ENCODE assay signal across 8 cellular contexts in genomic region chr5:123035320-123035949, GRCh38. TPM values are rescaled to one million over a fixed set of nuclear protein-coding genes. Genes with fewer than 3 reads are reported as not detected.
DNase-seq lines count a peak whose midpoint lies in the region; ATAC-seq and TF ChIP-seq lines count a peak whose summit lies in the region.

No MANE protein-coding gene starts in this region.

- TF ChIP-seq POLR2A in adrenal gland (IDR thresholded peaks at IDR 0.05): no peak

- intact Hi-C loops in adrenal gland (cut with DNase I): no loop called here

- H3K27ac ChIP-seq in AG04450 (ENCODE audit: low read depth, low read length) (peak overlapping the region; percentile 11), adrenal gland (peak overlapping the region in 4 of 5 donors; percentile 79 to 94 (median 92))

- peaks cover 0 to 6% of the 10 kb centered on the region in 2 donors for H3K4me1 ChIP-seq in adrenal gland (replicated peaks in 1 of 2)

- H3K4me3 ChIP-seq in AG04450 (ENCODE audit: low read depth, low read length): peak overlapping the region; percentile 83
- peak overlapping the region; percentile 44 to 84 (median 55) for H3K4me3 ChIP-seq in adrenal gland
- peak overlapping the region; percentile 74 for H3K4me3 ChIP-seq in retinal pigment epithelial cell (ENCODE audit: low read length)

- WGBS in adrenal gland, 4 donors: 1 to 3% (median 2%) methylated on average over 18 to 31 of the region's 31 CpGs

- no peak for TF ChIP-seq CTCF in AG04450 (IDR thresholded peaks at IDR 0.05; ENCODE audit: low read depth, low read length)
- TF ChIP-seq CTCF in adrenal gland (IDR thresholded peaks at IDR 0.05): no peak
- TF ChIP-seq CTCF in retinal pigment epithelial cell (conservative IDR thresholded peaks at IDR 0.05; ENCODE audit: low read depth, low read length): peak; percentile 12

- CTCF ChIA-PET in AG04450 (lab: Charles Lee): interaction anchor here (0.8 to 1.9 kb wide), 3 partner anchors 310 to 333 kb away, joined by 3 to 5 read pairs (median 3); no protein-coding TSS in a partner anchor

- H3K9me3 ChIP-seq in AG04450 (ENCODE audit: control insufficient read depth, insufficient read depth, low read length): no peaks in the 10 kb centered on the region; the same call in 1 of the 2 replicates
- H3K9me3 ChIP-seq in adrenal gland (replicated peaks in 1 of 3): no peaks in the 10 kb centered on the region

- ATAC-seq in GM18502 (IDR thresholded peaks at IDR 0.05; ENCODE audit: poor library complexity, unreplicated experiment): peak; percentile 10
- no peak for ATAC-seq in HG03139 (IDR thresholded peaks at IDR 0.05; ENCODE audit: unreplicated experiment)

- H3K27me3 ChIP-seq in AG04450 (ENCODE audit: control insufficient read depth, insufficient read depth, low read length): no peaks in the 10 kb centered on the region
- H3K27me3 ChIP-seq in adrenal gland: no peaks in the 10 kb centered on the region

- no peaks in the 10 kb centered on the region for H3K36me3 ChIP-seq in adrenal gland (replicated peaks in 1 of 2)

- DNase-seq in AG04450 (ENCODE audit: low read depth, low spot score) (no peak), NCI-H1105 treated with DMSO at 0.1 percent for 48 hours (lab: John Stamatoyannopoulos, UW) (peak; percentile 37), adrenal gland (peak; percentile 46 to 77 (median 63)), hepatic stellate cell (ENCODE audit: low spot score) (peak; percentile 46), retinal pigment epithelial cell (ENCODE audit: low read depth) (no peak), UCSD-AML1 (lab: John Stamatoyannopoulos, UW; ENCODE audit: unreplicated experiment) (no peak)

- POLR2A ChIA-PET in AG04450 (lab: Yijun Ruan, JAX): no interaction called here

RNA-seq across cellular contexts. Expression of gene PPIC, which starts 1.1 kb away (rescaled TPM):
- polyA plus RNA-seq in AG04450 (2011; rRNA removed): 52.0 and 56.0 TPM in 2 replicates
- polyA minus RNA-seq in AG04450 (2011; rRNA and poly(A)+ RNA removed): 38.4 and 45.8 TPM in 2 replicates
- total RNA-seq in adrenal gland: 10 to 100 TPM; 14.6 to 34.1 (median 22.7) TPM
- polyA plus RNA-seq in adrenal gland: 10 to 100 TPM in 2 of 3 donors, 1 to 10 TPM in 1; 8.9 to 20.5 (median 14.4) TPM

RNA-seq across cellular contexts. Expression of gene PRDM6, which starts 53.6 kb away (rescaled TPM):
- polyA plus RNA-seq in AG04450 (2011; rRNA removed) (2.7 and 3.4 TPM in 2 replicates), adrenal gland (under 1 TPM; 0.26 to 0.61 (median 0.32) TPM)
- 5.4 and 5.8 TPM in 2 replicates for polyA minus RNA-seq in AG04450 (2011; rRNA and poly(A)+ RNA removed)
- total RNA-seq in adrenal gland: 1 to 10 TPM in 4 of 8 donors, under 1 TPM in 4; 0.12 to 4.1 (median 0.85) TPM

Comparison
In these comparisons a context has a peak if more than half of its experiments do, and no peak if none do; other contexts are left out.
1. DNase-seq: peak in NCI-H1105 treated with DMSO at 0.1 percent for 48 hours (single experiment), adrenal gland (7 of 7) and hepatic stellate cell (single experiment); none in AG04450 (single experiment), retinal pigment epithelial cell (single experiment) and UCSD-AML1 (single experiment).
2. Peak in every context shown above with its lines, with median percentiles within 50 percentile points of each other: H3K4me3 ChIP-seq.